In the genomic region with DNA sequence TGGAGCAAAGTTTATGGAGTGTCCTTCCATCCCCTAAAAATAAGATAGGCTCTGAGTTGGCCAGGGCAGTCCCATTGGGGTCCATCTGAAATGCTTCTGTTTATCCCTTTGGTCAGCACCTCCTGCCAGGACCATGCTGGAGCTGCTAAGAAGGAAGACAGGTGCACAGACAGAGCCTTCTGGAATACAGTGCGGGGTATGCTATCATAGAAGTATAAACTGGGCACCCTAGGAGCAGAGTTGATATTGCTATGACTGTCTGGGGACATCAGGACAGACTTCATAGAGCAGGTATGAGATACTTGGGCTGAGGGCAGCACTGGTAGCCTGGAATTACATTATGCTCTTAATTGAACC, we compare ENCODE assay signal across 9 cellular contexts.
DNase-seq lines count a peak whose midpoint lies in the region; ATAC-seq, FAIRE-seq and TF ChIP-seq lines count a peak whose summit lies in the region.
"Had no signal": no experiment of that assay in that cellular context is flagged by ENCODE, and none has a peak within 500 bp of the region (broad histone marks: within the 10 kb centered on the region; RNA-seq: fewer than 3 reads in every experiment).

No MANE protein-coding gene starts in this region.

- H4K20me1 ChIP-seq in neural progenitor cell (ENCODE audit: low read depth), result no peaks in the 10 kb centered on the region

- no peaks in the 10 kb centered on the region for H3K79me2 ChIP-seq in neural progenitor cell (ENCODE audit: low read depth)

- peak overlapping the region; percentile 92 for H3K27ac ChIP-seq in left ventricle myocardium inferior (replicated peaks)
- H3K27ac ChIP-seq in breast epithelium, result peak overlapping the region; percentile 87 to 92
- no peak overlapping the region for H3K27ac ChIP-seq in neural progenitor cell

- H3K27me3 ChIP-seq in left ventricle myocardium inferior (ENCODE audit: low read depth), result no peaks in the 10 kb centered on the region
- no peaks in the 10 kb centered on the region for H3K27me3 ChIP-seq in breast epithelium
- H3K27me3 ChIP-seq in neural progenitor cell, result no peaks in the 10 kb centered on the region

- no peak for FAIRE-seq in GM12892 (lab: Jason Lieb, UNC)

- H3K27ac Mint-ChIP-seq in neural progenitor cell, result no peak overlapping the region

- H3K27me3 Mint-ChIP-seq in neural progenitor cell (ENCODE audit: insufficient read depth, low read depth), result peaks cover 8% of the 10 kb centered on the region

- peak overlapping the region; percentile 63 for H3K4me3 Mint-ChIP-seq in neural progenitor cell
- H3K4me3 Mint-ChIP-seq: naive B cell had no signal

- ATAC-seq in Right ventricle myocardium inferior (no peak), HG03457 (IDR thresholded peaks at IDR 0.05; ENCODE audit: unreplicated experiment) (no peak)

- no peak for DNase-seq in left ventricle myocardium inferior
- no peak for DNase-seq in Right ventricle myocardium inferior (ENCODE audit: missing footprints)
- no peak for DNase-seq in breast epithelium (ENCODE audit: low spot score in 2 of 2)
- no peak for DNase-seq in neural progenitor cell (ENCODE audit: low spot score)
- no peak for DNase-seq in GM12892 (ENCODE audit: insufficient read length)
- DNase-seq in stimulated activated CD8-positive, alpha-beta memory T cell treated with anti-CD3 and anti-CD28 coated beads, Interleukin-4, amount 100 ng/mL, for 48 hours, result no peak
- no peak for DNase-seq in GOT3 (lab: John Stamatoyannopoulos, UW)
- DNase-seq: naive B cell had no signal

- TF ChIP-seq POLR2A in breast epithelium (IDR thresholded peaks at IDR 0.05), result no peak
- no peak for TF ChIP-seq POLR2A in GM12892 (IDR thresholded peaks at IDR 0.05; ENCODE audit: low read depth, low read length)

- TF ChIP-seq CTCF in left ventricle myocardium inferior (IDR thresholded peaks at IDR 0.05; ENCODE audit: borderline replicate concordance) (no peak), breast epithelium (IDR thresholded peaks at IDR 0.05) (no peak), neural progenitor cell (IDR thresholded peaks at IDR 0.05) (no peak)

- no peaks in the 10 kb centered on the region for H3K9me3 Mint-ChIP-seq in neural progenitor cell

- H3K4me1 Mint-ChIP-seq in neural progenitor cell, result peaks cover 32% of the 10 kb centered on the region

- H3K36me3 ChIP-seq in left ventricle myocardium inferior (peaks cover 4% of the 10 kb centered on the region), breast epithelium (no peaks in the 10 kb centered on the region), neural progenitor cell (no peaks in the 10 kb centered on the region)

- H3K9me3 ChIP-seq in left ventricle myocardium inferior (replicated peaks), result no peaks in the 10 kb centered on the region
- no peaks in the 10 kb centered on the region for H3K9me3 ChIP-seq in breast epithelium
- no peaks in the 10 kb centered on the region for H3K9me3 ChIP-seq in neural progenitor cell (ENCODE audit: low read depth)

- H3K4me1 ChIP-seq in left ventricle myocardium inferior (peaks cover 54% of the 10 kb centered on the region), breast epithelium (peaks cover 3 to 24% of the 10 kb centered on the region in 2 donors), neural progenitor cell (peaks cover 5% of the 10 kb centered on the region)

- H3F3A ChIP-seq in neural progenitor cell (ENCODE audit: low read depth), result no peaks in the 10 kb centered on the region

- H3K9ac ChIP-seq in neural progenitor cell, result no peak overlapping the region

- H2AFZ ChIP-seq in neural progenitor cell (replicated peaks), result no peak overlapping the region

- intact Hi-C loops in left ventricle myocardium inferior (cut with micrococcal nuclease), result no loop called here
- intact Hi-C loops in Right ventricle myocardium inferior (cut with DNase I), result loop anchor here (2.0 to 5.0 kb wide), 2 partner anchors 52 to 172 kb away; a partner anchor contains a TSS
- intact Hi-C loops in breast epithelium (cut with DNase I; ENCODE audit: low total_unique reads), result no loop called here

- no peaks in the 10 kb centered on the region for H3K36me3 Mint-ChIP-seq in neural progenitor cell

- no peak overlapping the region for H3K4me2 ChIP-seq in neural progenitor cell

- peak overlapping the region; percentile 18 for H3K4me3 ChIP-seq in left ventricle myocardium inferior
- no peak overlapping the region for H3K4me3 ChIP-seq in breast epithelium
- H3K4me3 ChIP-seq in neural progenitor cell, result no peak overlapping the region
